In genomic region chr2:20378891-20379519, GRCh38 we compare ENCODE assay signal across 9 cellular contexts. TPM values are rescaled to one million over a fixed set of nuclear protein-coding genes. Genes with fewer than 3 reads are reported as not detected.
DNase-seq lines count a peak whose midpoint lies in the region; ATAC-seq and TF ChIP-seq lines count a peak whose summit lies in the region.
"Had no signal": no experiment of that assay in that cellular context is flagged by ENCODE, and none has a peak within 500 bp of the region (broad histone marks: within the 10 kb centered on the region; RNA-seq: fewer than 3 reads in every experiment).

No MANE protein-coding gene starts in this region.

- DNase-seq in CMK (ENCODE audit: low read depth) (peak; percentile 11), HS-27A (ENCODE audit: low read depth) (peak; percentile 54), SK-N-DZ (ENCODE audit: low spot score) (peak; percentile 58), fibroblast of the aortic adventitia (ENCODE audit: low read depth) (peak; percentile 88)
- DNase-seq in activated naive CD4-positive, alpha-beta T cell treated with anti-CD3 and anti-CD28 coated beads, Interleukin-2, amount 50 U/mL, for 16 hours: no peak
- no peak for DNase-seq in activated T-helper 1 cell treated with anti-CD3 and anti-CD28 coated beads, Interleukin-12 subunit alpha, Interleukin-12 subunit beta, Interleukin-2, Interleukin-4 antibody, amounts not matched to agents 30 ng/mL and 10 ng/mL and 1 ng/mL, durations not matched to agents 14 hours and 24 hours and 36 hours (ENCODE audit: low spot score)

- H3K4me1 Mint-ChIP-seq in nephron: peaks cover 27% of the 10 kb centered on the region
- no peaks in the 10 kb centered on the region for H3K4me1 Mint-ChIP-seq in activated T-helper 1 cell treated with anti-CD3 and anti-CD28 coated beads, Interleukin-12 subunit alpha, Interleukin-12 subunit beta, Interleukin-2, Interleukin-4 antibody, amounts not matched to agents 30 ng/mL and 10 ng/mL and 1 ng/mL, durations not matched to agents 14 hours and 24 hours and 36 hours (ENCODE audit: low read depth)

- H3K36me3 Mint-ChIP-seq in nephron (ENCODE audit: low read depth): no peaks in the 10 kb centered on the region
- no peaks in the 10 kb centered on the region for H3K36me3 Mint-ChIP-seq in activated T-helper 1 cell treated with anti-CD3 and anti-CD28 coated beads, Interleukin-12 subunit alpha, Interleukin-12 subunit beta, Interleukin-2, Interleukin-4 antibody, amounts not matched to agents 30 ng/mL and 10 ng/mL and 1 ng/mL, durations not matched to agents 14 hours and 24 hours and 36 hours (ENCODE audit: low read depth)

- TF ChIP-seq CTCF in fibroblast of the aortic adventitia (IDR thresholded peaks at IDR 0.05; ENCODE audit: insufficient read depth, low read length) (peak; percentile 95), nephron (IDR thresholded peaks at IDR 0.05; ENCODE audit: unreplicated experiment in 3 of 3) (peak; percentile 79 to 82 (median 81))

- no peak overlapping the region for H3K4me3 Mint-ChIP-seq in nephron
- no peak overlapping the region for H3K4me3 Mint-ChIP-seq in activated T-helper 1 cell treated with anti-CD3 and anti-CD28 coated beads, Interleukin-12 subunit alpha, Interleukin-12 subunit beta, Interleukin-2, Interleukin-4 antibody, amounts not matched to agents 30 ng/mL and 10 ng/mL and 1 ng/mL, durations not matched to agents 14 hours and 24 hours and 36 hours
- H3K4me3 Mint-ChIP-seq: IgD-negative memory B cell had no signal

- H3K9me3 Mint-ChIP-seq in nephron: no peaks in the 10 kb centered on the region
- H3K9me3 Mint-ChIP-seq in activated T-helper 1 cell treated with anti-CD3 and anti-CD28 coated beads, Interleukin-12 subunit alpha, Interleukin-12 subunit beta, Interleukin-2, Interleukin-4 antibody, amounts not matched to agents 30 ng/mL and 10 ng/mL and 1 ng/mL, durations not matched to agents 14 hours and 24 hours and 36 hours: no peaks in the 10 kb centered on the region
- H3K9me3 Mint-ChIP-seq: IgD-negative memory B cell had no signal

- intact Hi-C loops in activated T-helper 1 cell treated with anti-CD3 and anti-CD28 coated beads, Interleukin-12 subunit alpha, Interleukin-12 subunit beta, Interleukin-2, Interleukin-4 antibody, amounts not matched to agents 30 ng/mL and 10 ng/mL and 1 ng/mL, durations not matched to agents 14 hours and 24 hours and 36 hours (cut with micrococcal nuclease): no loop called here

- peak overlapping the region in 2 of 3 experiments; percentile 39 for H3K27ac Mint-ChIP-seq in nephron
- H3K27ac Mint-ChIP-seq in activated T-helper 1 cell treated with anti-CD3 and anti-CD28 coated beads, Interleukin-12 subunit alpha, Interleukin-12 subunit beta, Interleukin-2, Interleukin-4 antibody, amounts not matched to agents 30 ng/mL and 10 ng/mL and 1 ng/mL, durations not matched to agents 14 hours and 24 hours and 36 hours: no peak overlapping the region
- H3K27ac Mint-ChIP-seq: IgD-negative memory B cell had no signal

- no peak for ATAC-seq in GM18517 (IDR thresholded peaks at IDR 0.05; ENCODE audit: unreplicated experiment)

- H3K4me3 ChIP-seq in fibroblast of the aortic adventitia (ENCODE audit: low read depth, low read length): no peak overlapping the region

- peaks cover 8% of the 10 kb centered on the region for H3K27me3 Mint-ChIP-seq in nephron (ENCODE audit: low read depth)
- no peaks in the 10 kb centered on the region for H3K27me3 Mint-ChIP-seq in activated T-helper 1 cell treated with anti-CD3 and anti-CD28 coated beads, Interleukin-12 subunit alpha, Interleukin-12 subunit beta, Interleukin-2, Interleukin-4 antibody, amounts not matched to agents 30 ng/mL and 10 ng/mL and 1 ng/mL, durations not matched to agents 14 hours and 24 hours and 36 hours (ENCODE audit: insufficient read depth)

RNA-seq across cellular contexts. Expression of gene PUM2, which starts 28.4 kb away (rescaled TPM):
- 20.8 and 31.6 TPM in 2 replicates for polyA plus RNA-seq in SK-N-DZ (2014; cell fraction: cytosol; rRNA removed)
- 16.8 and 32.0 TPM in 2 replicates for polyA plus RNA-seq in SK-N-DZ (2014; cell fraction: nucleus; rRNA removed)
- 25.7 and 50.0 TPM in 2 replicates for total RNA-seq in fibroblast of the aortic adventitia (ENCODE audit: low replicate concordance)
- 125 and 131 TPM in 2 replicates for total RNA-seq in activated T-helper 1 cell treated with anti-CD3 and anti-CD28 coated beads, Interleukin-12 subunit alpha, Interleukin-12 subunit beta, Interleukin-2, Interleukin-4 antibody, amounts not matched to agents 30 ng/mL and 10 ng/mL and 1 ng/mL, durations not matched to agents 14 hours and 24 hours and 36 hours

Comparison
In these comparisons a context has a peak if more than half of its experiments do, and no peak if none do; other contexts are left out.
1. DNase-seq: peak in CMK (single experiment), HS-27A (single experiment), SK-N-DZ (single experiment) and fibroblast of the aortic adventitia (single experiment); none in activated naive CD4-positive, alpha-beta T cell treated with anti-CD3 and anti-CD28 coated beads, Interleukin-2, amount 50 U/mL, for 16 hours (single experiment) and activated T-helper 1 cell treated with anti-CD3 and anti-CD28 coated beads, Interleukin-12 subunit alpha, Interleukin-12 subunit beta, Interleukin-2, Interleukin-4 antibody, amounts not matched to agents 30 ng/mL and 10 ng/mL and 1 ng/mL, durations not matched to agents 14 hours and 24 hours and 36 hours (single experiment).